1 cellular context compared by ENCODE assay signal in genomic region chr6:106790146-106790770, GRCh38.
A peak's percentile ranks its signal among the peaks of the same experiment; 100 is the strongest.
TF ChIP-seq lines count a peak whose summit lies in the region.

No MANE protein-coding gene starts in this region.

TF ChIP-seq in HepG2, 621 proteins besides CTCF, POLR2A, EP300 and RAD21 (continued from another document and continues in another):
- TF ChIP-seq TFDP1 (CRISPR knock-in tag; IDR thresholded peaks at IDR 0.05; ENCODE audit: borderline replicate concordance), result peak; percentile 24; the same call in 1 of the 2 replicates
- no peak for TF ChIP-seq SMAD9 (CRISPR knock-in tag; IDR thresholded peaks at IDR 0.05)
- TF ChIP-seq REL (CRISPR knock-in tag; conservative IDR thresholded peaks at IDR 0.05), result no peak
- TF ChIP-seq ETV5 (CRISPR knock-in tag; IDR thresholded peaks at IDR 0.05; ENCODE audit: borderline replicate concordance), result no peak
- no peak for TF ChIP-seq MAZ (IDR thresholded peaks at IDR 0.05; ENCODE audit: borderline replicate concordance, low read depth, low read length)
- TF ChIP-seq MAZ (CRISPR knock-in tag; IDR thresholded peaks at IDR 0.05; ENCODE audit: low read depth), result no peak
- no peak for TF ChIP-seq CAMTA2 (CRISPR knock-in tag; IDR thresholded peaks at IDR 0.05; ENCODE audit: borderline replicate concordance)
- no peak for TF ChIP-seq ZNF737 (CRISPR knock-in tag; IDR thresholded peaks at IDR 0.05; ENCODE audit: borderline replicate concordance)
- no peak for TF ChIP-seq ZNF180 (CRISPR knock-in tag; IDR thresholded peaks at IDR 0.05; ENCODE audit: borderline replicate concordance, low read depth)
- no peak for TF ChIP-seq ZNF512 (CRISPR knock-in tag; IDR thresholded peaks at IDR 0.05)
- peak; percentile 71 for TF ChIP-seq ARID5B (CRISPR knock-in tag; IDR thresholded peaks at IDR 0.05)
- TF ChIP-seq ELF4 (CRISPR knock-in tag; IDR thresholded peaks at IDR 0.05; ENCODE audit: borderline replicate concordance), result no peak
- no peak for TF ChIP-seq ZNF101 (CRISPR knock-in tag; IDR thresholded peaks at IDR 0.05; ENCODE audit: borderline replicate concordance, low read depth)
- no peak for TF ChIP-seq ZFP41 (CRISPR knock-in tag; IDR thresholded peaks at IDR 0.05; ENCODE audit: borderline replicate concordance)
- no peak for TF ChIP-seq ZNF614 (CRISPR knock-in tag; IDR thresholded peaks at IDR 0.05; ENCODE audit: borderline replicate concordance)
- no peak for TF ChIP-seq ZNF124 (CRISPR knock-in tag; IDR thresholded peaks at IDR 0.05)
- no peak for TF ChIP-seq ATF2 (CRISPR knock-in tag; IDR thresholded peaks at IDR 0.05)
- no peak for TF ChIP-seq REST (IDR thresholded peaks at IDR 0.05; ENCODE audit: borderline replicate concordance in 1 of 2, low read depth in 1 of 2, low read length in 2 of 2)
- TF ChIP-seq ZFP62 (CRISPR knock-in tag; IDR thresholded peaks at IDR 0.05), result no peak
- peak; percentile 48; the same call in 1 of the 2 replicates for TF ChIP-seq ZFX (CRISPR knock-in tag; IDR thresholded peaks at IDR 0.05; ENCODE audit: low read depth)
- TF ChIP-seq SIN3B (IDR thresholded peaks at IDR 0.05; ENCODE audit: low read length), result no peak
- TF ChIP-seq YEATS4 (CRISPR knock-in tag; IDR thresholded peaks at IDR 0.05; ENCODE audit: borderline replicate concordance), result no peak
- no peak for TF ChIP-seq MAFK (conservative IDR thresholded peaks at IDR 0.05 in 1 of 2, IDR thresholded peaks at IDR 0.05 in 1 of 2; ENCODE audit: low read length in 2 of 2)
- TF ChIP-seq SOX13 (IDR thresholded peaks at IDR 0.05), result no peak
- TF ChIP-seq SOX13 (CRISPR knock-in tag; conservative IDR thresholded peaks at IDR 0.05 in 1 of 2, IDR thresholded peaks at IDR 0.05 in 1 of 2), result peak in 1 of 2 experiments; percentile 60; a peak in 1 of 4 replicates
- peak; percentile 97 for TF ChIP-seq ZNF644 (CRISPR knock-in tag; IDR thresholded peaks at IDR 0.05; ENCODE audit: low read depth)
- no peak for TF ChIP-seq ZNF333 (CRISPR knock-in tag; IDR thresholded peaks at IDR 0.05; ENCODE audit: borderline replicate concordance)
- no peak for TF ChIP-seq ELF3 (CRISPR knock-in tag; IDR thresholded peaks at IDR 0.05)
- TF ChIP-seq PRDM15 (CRISPR knock-in tag; IDR thresholded peaks at IDR 0.05), result no peak
- TF ChIP-seq AHR (CRISPR knock-in tag; IDR thresholded peaks at IDR 0.05), result no peak
- TF ChIP-seq KDM2A (CRISPR knock-in tag; IDR thresholded peaks at IDR 0.05; ENCODE audit: borderline replicate concordance, low read depth), result no peak
- no peak for TF ChIP-seq MTA3 (CRISPR knock-in tag; IDR thresholded peaks at IDR 0.05)
- TF ChIP-seq GATAD2A (CRISPR knock-in tag; IDR thresholded peaks at IDR 0.05), result peak; percentile 54; the same call in 1 of the 2 replicates
- no peak for TF ChIP-seq KDM4B (CRISPR knock-in tag; IDR thresholded peaks at IDR 0.05)
- peak; percentile 75 for TF ChIP-seq HNF4A (CRISPR knock-in tag; IDR thresholded peaks at IDR 0.05)
- TF ChIP-seq ZNF597 (CRISPR knock-in tag; IDR thresholded peaks at IDR 0.05), result no peak
- no peak for TF ChIP-seq ZNF83 (CRISPR knock-in tag; IDR thresholded peaks at IDR 0.05; ENCODE audit: borderline replicate concordance)
- TF ChIP-seq NFKB2 (CRISPR knock-in tag; IDR thresholded peaks at IDR 0.05; ENCODE audit: borderline replicate concordance), result no peak
- TF ChIP-seq CENPT (CRISPR knock-in tag; IDR thresholded peaks at IDR 0.05; ENCODE audit: low read depth), result no peak
- TF ChIP-seq ARNT2 (CRISPR knock-in tag; IDR thresholded peaks at IDR 0.05; ENCODE audit: low read depth), result no peak
- TF ChIP-seq PHF20 (CRISPR knock-in tag; IDR thresholded peaks at IDR 0.05), result no peak
- no peak for TF ChIP-seq TIGD3 (CRISPR knock-in tag; IDR thresholded peaks at IDR 0.05; ENCODE audit: borderline replicate concordance)
